30 cellular contexts compared by ENCODE assay signal in the genomic region with DNA sequence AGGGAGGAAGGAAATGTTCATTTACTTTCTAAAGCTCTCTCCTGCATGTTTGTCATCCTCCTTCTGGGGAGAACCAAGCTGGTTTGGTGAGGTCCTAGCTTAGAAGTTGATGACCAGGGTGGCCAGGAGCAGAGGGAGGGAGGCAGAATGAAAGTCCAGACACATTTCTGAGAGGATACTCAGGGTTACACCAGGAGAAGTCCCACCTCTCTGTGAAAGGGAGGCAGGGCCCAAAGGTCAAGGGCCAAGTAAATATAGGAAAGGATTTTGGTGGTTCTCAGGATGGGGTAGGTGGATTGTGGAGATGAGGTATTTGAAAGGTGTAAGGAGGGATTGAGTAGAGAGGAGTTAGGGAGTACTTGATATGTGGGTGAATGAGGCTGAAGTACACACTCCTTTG.
"Had no signal": no experiment of that assay in that cellular context is flagged by ENCODE, and none has a peak within 500 bp of the region (broad histone marks: within the 10 kb centered on the region; RNA-seq: fewer than 3 reads in every experiment).

No MANE protein-coding gene starts in this region.

- H3K4me3 ChIP-seq: adrenal gland, cardiac muscle cell, colonic mucosa had no signal

- H3K27ac ChIP-seq: adrenal gland, cardiac muscle cell, colonic mucosa, WERI-Rb-1 had no signal

- H3K36me3 ChIP-seq: adrenal gland, cardiac muscle cell, colonic mucosa, WERI-Rb-1 had no signal

- H3K9me3 ChIP-seq: adrenal gland, colonic mucosa had no signal

- DNase-seq: activated CD4-positive, alpha-beta memory T cell treated with anti-CD3 and anti-CD28 coated beads, Interleukin-2, amount 10 ng/mL, durations not matched to agents 7 days and 5 days; activated CD4-positive, alpha-beta T cell treated with anti-CD3 and anti-CD28 coated beads for 1 hour; activated CD4-positive, alpha-beta T cell treated with anti-CD3 and anti-CD28 coated beads for 48 hours; activated CD4-positive, alpha-beta T cell treated with anti-CD3 and anti-CD28 coated beads, Interleukin-2, amount 10 ng/mL, durations not matched to agents 7 days and 5 days; activated CD4-positive, alpha-beta T cell treated with anti-CD3 and anti-CD28 coated beads, Interleukin-2, amount 50 U/mL, for 48 hours; activated CD4-positive, CD25-positive, alpha-beta regulatory T cell; activated CD8-positive, alpha-beta memory T cell treated with anti-CD3 and anti-CD28 coated beads, Interleukin-2, amount 50 U/mL, for 4 hours; activated CD8-positive, alpha-beta T cell treated with anti-CD3 and anti-CD28 coated beads, Interleukin-2, amount 10 ng/mL, durations not matched to agents 7 days and 5 days; activated effector memory CD4-positive, alpha-beta T cell treated with anti-CD3 and anti-CD28 coated beads, Interleukin-2, amount 50 U/mL, for 16 hours; activated gamma-delta T cell treated with Interleukin-2 at 50 U/mL for 16 hours; activated naive CD4-positive, alpha-beta T cell; activated naive CD4-positive, alpha-beta T cell treated with anti-CD3 and anti-CD28 coated beads, Interleukin-2, amount 50 U/mL, for 16 hours; activated naive CD8-positive, alpha-beta T cell treated with anti-CD3 and anti-CD28 coated beads for 36 hours; activated T-cell treated with anti-CD3 and anti-CD28 coated beads for 4 hours; activated T-cell treated with anti-CD3 and anti-CD28 coated beads, Interleukin-2, amount 50 U/mL, for 1 hour; activated T-cell treated with anti-CD3 and anti-CD28 coated beads, Interleukin-2, amount 50 U/mL, for 4 hours; activated T-cell treated with anti-CD3 and anti-CD28 coated beads, Interleukin-2, amount 50 U/mL, for 72 hours; adrenal gland; amniotic stem cell; aorta; caudate nucleus; cerebellar nuclear complex; colonic mucosa; T-helper 2 cell; T-helper 9 cell; WERI-Rb-1 had no signal

- FAIRE-seq: bronchial epithelial cell, TTC549 had no signal

- ATAC-seq: activated CD8-positive, alpha-beta T cell treated with anti-CD3 and anti-CD28 coated beads, Interleukin-2, amount 10 ng/mL, durations not matched to agents 7 days and 5 days; WTC11 had no signal

- H3K4me1 ChIP-seq: adrenal gland, colonic mucosa had no signal

- H3K27me3 ChIP-seq: adrenal gland, cardiac muscle cell, colonic mucosa had no signal
